Comparison of ENCODE assay signal across 8 cellular contexts in genomic region chr7:128030999-128031681, GRCh38. TPM values are rescaled to one million over a fixed set of nuclear protein-coding genes. Genes with fewer than 3 reads are reported as not detected.
DNase-seq lines count a peak whose midpoint lies in the region; ATAC-seq and TF ChIP-seq lines count a peak whose summit lies in the region.

TSS of gene LRRC4 (minus strand) at chr7:128031437. CDS start at chr7:128030640, 797 bp downstream.

- H3K4me1 Mint-ChIP-seq in activated naive CD8-positive, alpha-beta T cell treated with anti-CD3 and anti-CD28 coated beads, Interleukin-2, amount 10 ng/mL, durations not matched to agents 7 days and 5 days: peaks cover 1% of the 10 kb centered on the region
- peaks cover 11% of the 10 kb centered on the region for H3K4me1 Mint-ChIP-seq in osteocyte (ENCODE audit: unreplicated experiment)

- H3K9me3 Mint-ChIP-seq in activated naive CD8-positive, alpha-beta T cell treated with anti-CD3 and anti-CD28 coated beads, Interleukin-2, amount 10 ng/mL, durations not matched to agents 7 days and 5 days: no peaks in the 10 kb centered on the region
- no peaks in the 10 kb centered on the region for H3K9me3 Mint-ChIP-seq in osteocyte (ENCODE audit: unreplicated experiment)

- no peaks in the 10 kb centered on the region for H3K27me3 ChIP-seq in heart left ventricle

- 0 to 1% (median 1%) methylated on average over 34 to 83 of the region's 83 CpGs for WGBS in heart left ventricle, 4 donors

- H3K27ac ChIP-seq in heart left ventricle: peak within 1 kb of the TSS in 8 of 12 donors; percentile 13 to 66 (median 42)

- H3K27ac Mint-ChIP-seq in activated naive CD8-positive, alpha-beta T cell treated with anti-CD3 and anti-CD28 coated beads, Interleukin-2, amount 10 ng/mL, durations not matched to agents 7 days and 5 days: no peak within 1 kb of the TSS
- H3K27ac Mint-ChIP-seq in osteocyte (ENCODE audit: unreplicated experiment): no peak within 1 kb of the TSS

- DNase-seq in GM10266 (ENCODE audit: extremely low spot score) (peak; percentile 78), NCI-H1105 (lab: John Stamatoyannopoulos, UW) (peak; percentile 67), heart left ventricle (peak; percentile 31 to 79 (median 43)), osteocyte (ENCODE audit: extremely low spot score, unreplicated experiment) (no peak), 8988T (no peak)
- DNase-seq in activated naive CD8-positive, alpha-beta T cell treated with anti-CD3 and anti-CD28 coated beads, Interleukin-2, amount 10 ng/mL, durations not matched to agents 7 days and 5 days: peak; percentile 60

- POLR2A ChIA-PET in activated naive CD8-positive, alpha-beta T cell treated with anti-CD3 and anti-CD28 coated beads, Interleukin-2, amount 10 ng/mL, durations not matched to agents 7 days and 5 days (lab: Charles Lee): no interaction called here

- peaks cover 0 to 49% (median 15%) of the 10 kb centered on the region in 12 donors for H3K4me1 ChIP-seq in heart left ventricle

- intact Hi-C loops in heart left ventricle (cut with DNase I): loop anchor here in 8 of 10 donors (2.0 to 10.0 kb wide), 9 partner anchors 34 to 326 kb away; no protein-coding TSS in a partner anchor

- peaks cover 9% of the 10 kb centered on the region for H3K36me3 Mint-ChIP-seq in activated naive CD8-positive, alpha-beta T cell treated with anti-CD3 and anti-CD28 coated beads, Interleukin-2, amount 10 ng/mL, durations not matched to agents 7 days and 5 days
- H3K36me3 Mint-ChIP-seq in osteocyte (ENCODE audit: unreplicated experiment): peaks cover 9% of the 10 kb centered on the region

- peak within 1 kb of the TSS; percentile 84 for H3K4me3 Mint-ChIP-seq in activated naive CD8-positive, alpha-beta T cell treated with anti-CD3 and anti-CD28 coated beads, Interleukin-2, amount 10 ng/mL, durations not matched to agents 7 days and 5 days
- peak within 1 kb of the TSS; percentile 77 for H3K4me3 Mint-ChIP-seq in osteocyte (ENCODE audit: unreplicated experiment)

- H3K9me3 ChIP-seq in heart left ventricle: no peaks in the 10 kb centered on the region

- ATAC-seq in GM21723 (IDR thresholded peaks at IDR 0.05; ENCODE audit: unreplicated experiment) (peak; percentile 50), heart left ventricle (peak in 3 of 4 donors; percentile 5 to 27 (median 9)), GM18873 (IDR thresholded peaks at IDR 0.05; ENCODE audit: low FRiP score, unreplicated experiment) (no peak)
- ATAC-seq in activated naive CD8-positive, alpha-beta T cell treated with anti-CD3 and anti-CD28 coated beads, Interleukin-2, amount 10 ng/mL, durations not matched to agents 7 days and 5 days (ENCODE audit: low read depth): peak; percentile 43

- TF ChIP-seq CTCF in GM10266 (IDR thresholded peaks at IDR 0.05; ENCODE audit: control insufficient read depth, insufficient read depth, low read depth, missing control alignments): no peak
- peak in 8 of 12 donors; percentile 4 to 40 (median 20) for TF ChIP-seq CTCF in heart left ventricle (IDR thresholded peaks at IDR 0.05)
- TF ChIP-seq CTCF in osteocyte (IDR thresholded peaks at IDR 0.05): peak; percentile 28

- TF ChIP-seq POLR2A in heart left ventricle (IDR thresholded peaks at IDR 0.05): no peak

- H3K4me3 ChIP-seq in heart left ventricle: peak within 1 kb of the TSS; percentile 49 to 79 (median 60)

- H3K27me3 Mint-ChIP-seq in activated naive CD8-positive, alpha-beta T cell treated with anti-CD3 and anti-CD28 coated beads, Interleukin-2, amount 10 ng/mL, durations not matched to agents 7 days and 5 days: peaks cover 15% of the 10 kb centered on the region
- no peaks in the 10 kb centered on the region for H3K27me3 Mint-ChIP-seq in osteocyte (ENCODE audit: unreplicated experiment)

- H3K36me3 ChIP-seq in heart left ventricle: peaks cover 0 to 6% (median 0%) of the 10 kb centered on the region in 9 donors

RNA-seq across cellular contexts. Expression of gene LRRC4, which starts in this region (rescaled TPM):
- total RNA-seq in activated naive CD8-positive, alpha-beta T cell treated with anti-CD3 and anti-CD28 coated beads, Interleukin-2, amount 10 ng/mL, durations not matched to agents 7 days and 5 days: under 1 TPM in 1 of 2 experiments, not detected in 1; 0.11 TPM
- total RNA-seq in heart left ventricle (1 to 10 TPM; 2.7 to 6.8 (median 4.0) TPM), osteocyte (0.29 and 0.70 TPM in 2 replicates)
- 1 to 10 TPM in 1 of 2 donors, under 1 TPM in 1; 0.89 to 2.2 TPM for polyA plus RNA-seq in heart left ventricle

Comparison
In these comparisons a context has a peak if more than half of its experiments do, and no peak if none do; other contexts are left out.
1. Peak in DNase-seq and ATAC-seq in activated naive CD8-positive, alpha-beta T cell treated with anti-CD3 and anti-CD28 coated beads, Interleukin-2, amount 10 ng/mL, durations not matched to agents 7 days and 5 days; RNA of the gene not detected or under 1 TPM.
2. DNase-seq: peak in GM10266 (single experiment), NCI-H1105 (single experiment) and heart left ventricle (5 of 5); none in osteocyte (single experiment) and 8988T (single experiment).